15 cellular contexts compared by ENCODE assay signal in the genomic region with DNA sequence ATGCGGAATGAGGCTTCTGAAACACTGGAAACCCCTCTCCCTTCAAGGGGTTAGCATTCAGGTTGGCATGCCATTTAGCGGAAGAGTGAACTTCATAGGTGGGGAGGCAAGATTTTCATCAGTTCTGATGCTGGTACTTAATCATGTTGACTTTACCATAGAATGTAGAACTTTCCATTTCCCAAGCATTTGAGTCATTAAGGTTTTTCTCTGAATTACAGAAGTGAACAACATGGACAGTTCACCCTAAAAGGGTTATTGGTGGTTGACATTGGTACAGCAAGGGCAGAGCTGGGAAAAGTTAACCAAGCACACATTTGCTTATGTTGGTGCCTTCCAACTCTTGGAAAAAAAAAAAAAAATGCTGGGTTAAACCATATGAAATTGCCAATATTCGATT. TPM values are rescaled to one million over a fixed set of nuclear protein-coding genes. Genes with fewer than 3 reads are reported as not detected.
A peak's percentile ranks its signal among the peaks of the same experiment; 100 is the strongest.
DNase-seq lines count a peak whose midpoint lies in the region; ATAC-seq lines count a peak whose summit lies in the region.
"Had no signal": no experiment of that assay in that cellular context is flagged by ENCODE, and none has a peak within 500 bp of the region (broad histone marks: within the 10 kb centered on the region; RNA-seq: fewer than 3 reads in every experiment).

No MANE protein-coding gene starts in this region.

- H3K27ac Mint-ChIP-seq in activated CD4-positive, alpha-beta T cell treated with anti-CD3 and anti-CD28 coated beads, Interleukin-2, amount 10 ng/mL, durations not matched to agents 24 days and 14 days, result peak overlapping the region; percentile 73
- peak overlapping the region; percentile 83 for H3K27ac Mint-ChIP-seq in activated naive CD8-positive, alpha-beta T cell treated with anti-CD3 and anti-CD28 coated beads, Interleukin-2, amount 50 U/mL, for 24 hours
- H3K27ac Mint-ChIP-seq in activated naive CD8-positive, alpha-beta T cell treated with anti-CD3 and anti-CD28 coated beads for 36 hours, result no peak overlapping the region
- H3K27ac Mint-ChIP-seq in stimulated activated naive CD8-positive, alpha-beta T cell treated with anti-CD3 and anti-CD28 coated beads, Interleukin-15, Interleukin-2, amounts not matched to agents 100 ng/mL and 50 ng/mL, for 24 hours, result peak overlapping the region; percentile 87
- H3K27ac Mint-ChIP-seq: B cell; CD8-positive, alpha-beta T cell; GM23338 had no signal

- no peak overlapping the region for H3K4me3 Mint-ChIP-seq in activated CD4-positive, alpha-beta T cell treated with anti-CD3 and anti-CD28 coated beads, Interleukin-2, amount 10 ng/mL, durations not matched to agents 24 days and 14 days
- H3K4me3 Mint-ChIP-seq in activated naive CD8-positive, alpha-beta T cell treated with anti-CD3 and anti-CD28 coated beads, Interleukin-2, amount 50 U/mL, for 24 hours, result peak overlapping the region; percentile 19
- H3K4me3 Mint-ChIP-seq in activated naive CD8-positive, alpha-beta T cell treated with anti-CD3 and anti-CD28 coated beads for 36 hours, result no peak overlapping the region
- peak overlapping the region; percentile 8 for H3K4me3 Mint-ChIP-seq in stimulated activated naive CD8-positive, alpha-beta T cell treated with anti-CD3 and anti-CD28 coated beads, Interleukin-15, Interleukin-2, amounts not matched to agents 100 ng/mL and 50 ng/mL, for 24 hours
- H3K4me3 Mint-ChIP-seq: B cell; CD8-positive, alpha-beta T cell; GM23338 had no signal

- H3K9me3 Mint-ChIP-seq in activated CD4-positive, alpha-beta T cell treated with anti-CD3 and anti-CD28 coated beads, Interleukin-2, amount 10 ng/mL, durations not matched to agents 24 days and 14 days, result no peaks in the 10 kb centered on the region
- H3K9me3 Mint-ChIP-seq in activated naive CD8-positive, alpha-beta T cell treated with anti-CD3 and anti-CD28 coated beads, Interleukin-2, amount 50 U/mL, for 24 hours, result no peaks in the 10 kb centered on the region
- H3K9me3 Mint-ChIP-seq in activated naive CD8-positive, alpha-beta T cell treated with anti-CD3 and anti-CD28 coated beads for 36 hours, result peaks cover 3% of the 10 kb centered on the region
- H3K9me3 Mint-ChIP-seq in stimulated activated naive CD8-positive, alpha-beta T cell treated with anti-CD3 and anti-CD28 coated beads, Interleukin-15, Interleukin-2, amounts not matched to agents 100 ng/mL and 50 ng/mL, for 24 hours, result no peaks in the 10 kb centered on the region
- H3K9me3 Mint-ChIP-seq: CD8-positive, alpha-beta T cell; GM23338 had no signal

- H3K27me3 Mint-ChIP-seq in activated CD4-positive, alpha-beta T cell treated with anti-CD3 and anti-CD28 coated beads, Interleukin-2, amount 10 ng/mL, durations not matched to agents 24 days and 14 days, result no peaks in the 10 kb centered on the region
- no peaks in the 10 kb centered on the region for H3K27me3 Mint-ChIP-seq in activated naive CD8-positive, alpha-beta T cell treated with anti-CD3 and anti-CD28 coated beads, Interleukin-2, amount 50 U/mL, for 24 hours
- H3K27me3 Mint-ChIP-seq in activated naive CD8-positive, alpha-beta T cell treated with anti-CD3 and anti-CD28 coated beads for 36 hours, result no peaks in the 10 kb centered on the region
- no peaks in the 10 kb centered on the region for H3K27me3 Mint-ChIP-seq in stimulated activated naive CD8-positive, alpha-beta T cell treated with anti-CD3 and anti-CD28 coated beads, Interleukin-15, Interleukin-2, amounts not matched to agents 100 ng/mL and 50 ng/mL, for 24 hours
- H3K27me3 Mint-ChIP-seq: B cell had no signal

- intact Hi-C loops in activated CD4-positive, alpha-beta T cell treated with anti-CD3 and anti-CD28 coated beads, Interleukin-2, amount 10 ng/mL, durations not matched to agents 24 days and 14 days (cut with micrococcal nuclease), result loop anchor here (5.0 kb wide), 2 partner anchors 37 to 92 kb away; no protein-coding TSS in a partner anchor

- DNase-seq in activated CD4-positive, alpha-beta T cell treated with anti-CD3 and anti-CD28 coated beads, Interleukin-2, amount 10 ng/mL, durations not matched to agents 24 days and 14 days, result no peak
- DNase-seq in activated CD4-positive, alpha-beta T cell treated with anti-CD3 and anti-CD28 coated beads for 4 hours, result no peak
- DNase-seq in activated naive CD8-positive, alpha-beta T cell treated with anti-CD3 and anti-CD28 coated beads, Interleukin-2, amount 50 U/mL, for 24 hours, result no peak
- DNase-seq in activated naive CD8-positive, alpha-beta T cell treated with anti-CD3 and anti-CD28 coated beads for 36 hours, result no peak
- DNase-seq in NK-92 treated with Interleukin-12 subunit alpha and Interleukin-12 subunit beta, amount 100 ng/mL, for 24 hours (lab: John Stamatoyannopoulos, UW), result no peak
- DNase-seq: 8988T; Calu3; CD8-positive, alpha-beta T cell; DMS79 treated with DMSO at 0.1 percent for 48 hours; GF-D8; HCEC 1CT had no signal

- H3K4me1 Mint-ChIP-seq in activated CD4-positive, alpha-beta T cell treated with anti-CD3 and anti-CD28 coated beads, Interleukin-2, amount 10 ng/mL, durations not matched to agents 24 days and 14 days, result peaks cover 7% of the 10 kb centered on the region
- H3K4me1 Mint-ChIP-seq in activated naive CD8-positive, alpha-beta T cell treated with anti-CD3 and anti-CD28 coated beads, Interleukin-2, amount 50 U/mL, for 24 hours, result peaks cover 17% of the 10 kb centered on the region
- H3K4me1 Mint-ChIP-seq in activated naive CD8-positive, alpha-beta T cell treated with anti-CD3 and anti-CD28 coated beads for 36 hours, result peaks cover 5% of the 10 kb centered on the region
- H3K4me1 Mint-ChIP-seq in stimulated activated naive CD8-positive, alpha-beta T cell treated with anti-CD3 and anti-CD28 coated beads, Interleukin-15, Interleukin-2, amounts not matched to agents 100 ng/mL and 50 ng/mL, for 24 hours (ENCODE audit: low read depth), result peaks cover 17% of the 10 kb centered on the region
- H3K4me1 Mint-ChIP-seq: B cell, GM23338 had no signal

- peaks cover 26% of the 10 kb centered on the region for H3K36me3 Mint-ChIP-seq in activated CD4-positive, alpha-beta T cell treated with anti-CD3 and anti-CD28 coated beads, Interleukin-2, amount 10 ng/mL, durations not matched to agents 24 days and 14 days (ENCODE audit: low read depth)
- peaks cover 16% of the 10 kb centered on the region for H3K36me3 Mint-ChIP-seq in activated naive CD8-positive, alpha-beta T cell treated with anti-CD3 and anti-CD28 coated beads, Interleukin-2, amount 50 U/mL, for 24 hours (ENCODE audit: low read depth)
- H3K36me3 Mint-ChIP-seq in activated naive CD8-positive, alpha-beta T cell treated with anti-CD3 and anti-CD28 coated beads for 36 hours, result peaks cover 13% of the 10 kb centered on the region
- H3K36me3 Mint-ChIP-seq in stimulated activated naive CD8-positive, alpha-beta T cell treated with anti-CD3 and anti-CD28 coated beads, Interleukin-15, Interleukin-2, amounts not matched to agents 100 ng/mL and 50 ng/mL, for 24 hours (ENCODE audit: low read depth), result peaks cover 38% of the 10 kb centered on the region

- peak; percentile 86 for ATAC-seq in activated naive CD8-positive, alpha-beta T cell treated with anti-CD3 and anti-CD28 coated beads, Interleukin-2, amount 50 U/mL, for 24 hours
- ATAC-seq in HG03025 (IDR thresholded peaks at IDR 0.05; ENCODE audit: low FRiP score, unreplicated experiment), result no peak
- ATAC-seq: CD8-positive, alpha-beta T cell; GM23338 had no signal

RNA-seq across cellular contexts. Expression of gene GAN, which starts 39.1 kb away (rescaled TPM):
- 14.1 and 14.3 TPM in 2 replicates for total RNA-seq in activated CD4-positive, alpha-beta T cell treated with anti-CD3 and anti-CD28 coated beads, Interleukin-2, amount 10 ng/mL, durations not matched to agents 24 days and 14 days
- 10 to 100 TPM in 1 of 2 experiments, 1 to 10 TPM in 1; 10.0 to 10.7 TPM for total RNA-seq in activated naive CD8-positive, alpha-beta T cell treated with anti-CD3 and anti-CD28 coated beads for 36 hours

Comparison
In these comparisons a context has a peak if more than half of its experiments do, and no peak if none do; other contexts are left out.
1. H3K4me3 Mint-ChIP-seq: peak in activated naive CD8-positive, alpha-beta T cell treated with anti-CD3 and anti-CD28 coated beads, Interleukin-2, amount 50 U/mL, for 24 hours (single experiment) and stimulated activated naive CD8-positive, alpha-beta T cell treated with anti-CD3 and anti-CD28 coated beads, Interleukin-15, Interleukin-2, amounts not matched to agents 100 ng/mL and 50 ng/mL, for 24 hours (single experiment); none in activated CD4-positive, alpha-beta T cell treated with anti-CD3 and anti-CD28 coated beads, Interleukin-2, amount 10 ng/mL, durations not matched to agents 24 days and 14 days (single experiment) and activated naive CD8-positive, alpha-beta T cell treated with anti-CD3 and anti-CD28 coated beads for 36 hours (single experiment).